1 cellular context compared by ENCODE assay signal in genomic region chr6:150286919-150287318, GRCh38.
TF ChIP-seq lines count a peak whose summit lies in the region.

No MANE protein-coding gene starts in this region.

TF ChIP-seq in WTC11, 78 proteins besides CTCF, POLR2A, EP300 and RAD21 (continued from another document):
- TF ChIP-seq ATF6 (CRISPR knock-in tag; IDR thresholded peaks at IDR 0.05) = no peak
- no peak for TF ChIP-seq ZNF263 (CRISPR knock-in tag; IDR thresholded peaks at IDR 0.05; ENCODE audit: low read depth)
- no peak for TF ChIP-seq ELF4 (CRISPR knock-in tag; IDR thresholded peaks at IDR 0.05; ENCODE audit: low read depth)
- no peak for TF ChIP-seq JUN (CRISPR knock-in tag; IDR thresholded peaks at IDR 0.05)
- TF ChIP-seq USF2 (CRISPR knock-in tag; IDR thresholded peaks at IDR 0.05) = no peak
- TF ChIP-seq GRHL2 (CRISPR knock-in tag; IDR thresholded peaks at IDR 0.05; ENCODE audit: insufficient replicate concordance, severe bottlenecking) = no peak
